In the genomic region with DNA sequence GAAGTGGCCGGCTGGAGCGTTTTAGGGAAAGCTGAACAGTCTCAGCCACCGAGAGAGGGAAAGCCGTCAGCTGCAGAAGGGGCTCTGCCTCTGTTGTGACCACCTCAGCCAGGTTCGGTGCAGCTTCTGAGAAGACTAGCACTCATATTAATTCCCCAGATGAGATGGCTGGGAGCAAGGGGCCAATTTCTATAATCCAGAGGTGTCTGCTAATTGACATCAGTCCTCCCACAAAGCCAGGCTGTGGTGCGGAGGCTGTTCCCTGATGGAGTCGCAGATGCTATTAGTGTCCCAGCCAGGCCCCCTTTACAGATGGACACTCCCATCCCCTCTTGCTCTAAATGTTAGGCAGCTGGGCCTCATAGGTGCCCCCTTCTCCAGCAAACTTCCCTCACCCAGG, we compare ENCODE assay signal across 22 cellular contexts.
DNase-seq lines count a peak whose midpoint lies in the region; ATAC-seq and TF ChIP-seq lines count a peak whose summit lies in the region.
"Had no signal": no experiment of that assay in that cellular context is flagged by ENCODE, and none has a peak within 500 bp of the region (broad histone marks: within the 10 kb centered on the region; RNA-seq: fewer than 3 reads in every experiment).

No MANE protein-coding gene starts in this region.

- H3K4me3 ChIP-seq in GM23338 (no peak overlapping the region), NT2/D1 (ENCODE audit: insufficient read length, low read depth) (no peak overlapping the region), iPS-20b (ENCODE audit: low read length) (no peak overlapping the region), aorta (ENCODE audit: low read length in 2 of 2) (no peak overlapping the region)
- H3K4me3 ChIP-seq: A549, MG63, SJCRH30 had no signal

- H3K27ac Mint-ChIP-seq in GM23338, result no peak overlapping the region
- H3K27ac Mint-ChIP-seq: CD4-positive, alpha-beta memory T cell had no signal

- peaks cover 16% of the 10 kb centered on the region for H3K36me3 Mint-ChIP-seq in GM23338 (ENCODE audit: low read depth)
- H3K36me3 Mint-ChIP-seq: CD4-positive, alpha-beta memory T cell had no signal

- H3K27ac ChIP-seq in GM23338 (ENCODE audit: low read depth) (no peak overlapping the region), iPS-20b (ENCODE audit: low read length) (no peak overlapping the region), aorta (ENCODE audit: low read depth in 1 of 2, low read length in 2 of 2) (no peak overlapping the region)
- H3K27ac ChIP-seq: A549, SJCRH30 had no signal

- no peak for TF ChIP-seq CTCF in GM23338 (conservative IDR thresholded peaks at IDR 0.05; ENCODE audit: low read depth in 2 of 2)

- H3K4me1 ChIP-seq in GM23338 (ENCODE audit: insufficient read depth), result peaks cover 31% of the 10 kb centered on the region
- H3K4me1 ChIP-seq in NT2/D1 (ENCODE audit: insufficient read depth, insufficient read length), result peaks cover 12% of the 10 kb centered on the region
- H3K4me1 ChIP-seq in iPS-20b (ENCODE audit: insufficient read depth, low read length), result peaks cover 22% of the 10 kb centered on the region
- no peaks in the 10 kb centered on the region for H3K4me1 ChIP-seq in aorta (ENCODE audit: control insufficient read depth in 1 of 2, insufficient read depth in 2 of 2, low read length in 2 of 2)
- H3K4me1 ChIP-seq: A549, SJCRH30 had no signal

- H3K27me3 Mint-ChIP-seq in GM23338 (ENCODE audit: insufficient read depth, low read depth, poor library complexity), result peaks cover 11% of the 10 kb centered on the region

- 0 out of 2 replicates have a peak, but pooled peaks cover 4% of the 10 kb centered on the region for H3K9me2 ChIP-seq in GM23338 (ENCODE audit: insufficient read depth)

- H3K36me3 ChIP-seq in GM23338 (ENCODE audit: insufficient read depth) (no peaks in the 10 kb centered on the region; the same call in 1 of the 2 replicates), NT2/D1 (ENCODE audit: insufficient read depth, insufficient read length, low read length) (no peaks in the 10 kb centered on the region), iPS-20b (ENCODE audit: insufficient read depth, low read depth, low read length) (no peaks in the 10 kb centered on the region), aorta (ENCODE audit: control insufficient read depth in 1 of 2, insufficient read depth in 2 of 2, low read length in 1 of 2) (no peaks in the 10 kb centered on the region)
- H3K36me3 ChIP-seq: MG63, SJCRH30 had no signal

- DNase-seq in GM23338 (ENCODE audit: low spot score) (peak; percentile 2), NT2/D1 (ENCODE audit: low read depth, low spot score) (no peak), aorta (peak; percentile 9 to 57), NK-92 (lab: John Stamatoyannopoulos, UW; ENCODE audit: unreplicated experiment) (no peak)
- DNase-seq: AML-193; C1 segment of cervical spinal cord; CD4-positive, alpha-beta memory T cell; COR-L47; DMS53; IMR-90; KG1; MG63; NCI-H2029; NCI-H446; NCI-H524 treated with DMSO at 0.1 percent for 48 hours; NCI-H774; SJCRH30 had no signal

- H4K20me1 ChIP-seq in GM23338 (replicated peaks; ENCODE audit: insufficient read depth), result no peaks in the 10 kb centered on the region

- H3K4me1 Mint-ChIP-seq in GM23338, result peaks cover 33% of the 10 kb centered on the region
- H3K4me1 Mint-ChIP-seq: CD4-positive, alpha-beta memory T cell had no signal

- peak overlapping the region; percentile 61 for H3K4me2 ChIP-seq in GM23338
- H3K4me2 ChIP-seq: A549 had no signal

- peaks cover 23% of the 10 kb centered on the region for H3K9me3 Mint-ChIP-seq in GM23338

- intact Hi-C loops in aorta (cut with DNase I), result no loop called here

- 0 out of 3 replicates have a peak overlapping the region, but pooled peaks have one; percentile 21 for H3K4me3 Mint-ChIP-seq in GM23338
- H3K4me3 Mint-ChIP-seq: CD4-positive, alpha-beta memory T cell had no signal

- H3K79me2 ChIP-seq in GM23338 (replicated peaks; ENCODE audit: insufficient read depth), result no peaks in the 10 kb centered on the region

- H3K9ac ChIP-seq in NT2/D1 (ENCODE audit: insufficient read length, low read depth) (peak overlapping the region; percentile 38), iPS-20b (ENCODE audit: low read depth, low read length) (peak overlapping the region; percentile 27; the same call in 1 of the 2 replicates)

- H3K27me3 ChIP-seq in GM23338 (ENCODE audit: insufficient read depth) (no peaks in the 10 kb centered on the region), NT2/D1 (ENCODE audit: insufficient read depth, insufficient read length) (no peaks in the 10 kb centered on the region), iPS-20b (ENCODE audit: insufficient read depth, low read length) (no peaks in the 10 kb centered on the region), aorta (ENCODE audit: control insufficient read depth in 1 of 2, insufficient read depth in 2 of 2, low read length in 1 of 2) (no peaks in the 10 kb centered on the region)
- H3K27me3 ChIP-seq: MG63, SJCRH30 had no signal

- H3F3A ChIP-seq in GM23338 (replicated peaks; ENCODE audit: low read depth), result no peaks in the 10 kb centered on the region

- ATAC-seq in GM23338 (no peak), aorta (ENCODE audit: low FRiP score) (no peak), GM18517 (IDR thresholded peaks at IDR 0.05; ENCODE audit: unreplicated experiment) (no peak), HG02884 (IDR thresholded peaks at IDR 0.05; ENCODE audit: unreplicated experiment) (no peak)
- ATAC-seq: A549, SK-N-SH treated with all-trans-retinoic acid at 6 μM for 48 hours had no signal

- H3K9me3 ChIP-seq in NT2/D1 (ENCODE audit: insufficient read depth, low read length) (peaks cover 12% of the 10 kb centered on the region; the same call in 1 of the 2 replicates), iPS-20b (ENCODE audit: insufficient read depth, low read depth, low read length) (peaks cover 6% of the 10 kb centered on the region), aorta (ENCODE audit: control insufficient read depth, low read length) (no peaks in the 10 kb centered on the region)
- H3K9me3 ChIP-seq: A549, MG63, SJCRH30 had no signal

- 85 to 89% methylated on average over 7 of the region's 7 CpGs for WGBS in aorta, 2 donors

- H2AFZ ChIP-seq in GM23338, result 0 out of 2 replicates have a peak overlapping the region, but pooled peaks have one; percentile 47

TF ChIP-seq in GM23338, 12 proteins besides CTCF, POLR2A, EP300 and RAD21 (continues in another document):
- TF ChIP-seq POLR2AphosphoS5 (IDR thresholded peaks at IDR 0.05; ENCODE audit: low read depth) (no peak), JUNB (IDR thresholded peaks at IDR 0.05; ENCODE audit: unreplicated experiment) (no peak), NANOG (IDR thresholded peaks at IDR 0.05; ENCODE audit: borderline replicate concordance) (no peak), CREB1 (CRISPR knock-in tag; IDR thresholded peaks at IDR 0.05; ENCODE audit: low read depth) (no peak), EZH2phosphoT487 (IDR thresholded peaks at IDR 0.05; ENCODE audit: unreplicated experiment) (no peak), STAT1 (IDR thresholded peaks at IDR 0.05; ENCODE audit: unreplicated experiment) (no peak), ZNF114 (CRISPR knock-in tag; IDR thresholded peaks at IDR 0.05) (no peak), EZH2 (IDR thresholded peaks at IDR 0.05; ENCODE audit: low read depth, unreplicated experiment) (no peak), ZNF331 (CRISPR knock-in tag; IDR thresholded peaks at IDR 0.05; ENCODE audit: low read depth) (no peak)
- TF ChIP-seq, protein P1, sequence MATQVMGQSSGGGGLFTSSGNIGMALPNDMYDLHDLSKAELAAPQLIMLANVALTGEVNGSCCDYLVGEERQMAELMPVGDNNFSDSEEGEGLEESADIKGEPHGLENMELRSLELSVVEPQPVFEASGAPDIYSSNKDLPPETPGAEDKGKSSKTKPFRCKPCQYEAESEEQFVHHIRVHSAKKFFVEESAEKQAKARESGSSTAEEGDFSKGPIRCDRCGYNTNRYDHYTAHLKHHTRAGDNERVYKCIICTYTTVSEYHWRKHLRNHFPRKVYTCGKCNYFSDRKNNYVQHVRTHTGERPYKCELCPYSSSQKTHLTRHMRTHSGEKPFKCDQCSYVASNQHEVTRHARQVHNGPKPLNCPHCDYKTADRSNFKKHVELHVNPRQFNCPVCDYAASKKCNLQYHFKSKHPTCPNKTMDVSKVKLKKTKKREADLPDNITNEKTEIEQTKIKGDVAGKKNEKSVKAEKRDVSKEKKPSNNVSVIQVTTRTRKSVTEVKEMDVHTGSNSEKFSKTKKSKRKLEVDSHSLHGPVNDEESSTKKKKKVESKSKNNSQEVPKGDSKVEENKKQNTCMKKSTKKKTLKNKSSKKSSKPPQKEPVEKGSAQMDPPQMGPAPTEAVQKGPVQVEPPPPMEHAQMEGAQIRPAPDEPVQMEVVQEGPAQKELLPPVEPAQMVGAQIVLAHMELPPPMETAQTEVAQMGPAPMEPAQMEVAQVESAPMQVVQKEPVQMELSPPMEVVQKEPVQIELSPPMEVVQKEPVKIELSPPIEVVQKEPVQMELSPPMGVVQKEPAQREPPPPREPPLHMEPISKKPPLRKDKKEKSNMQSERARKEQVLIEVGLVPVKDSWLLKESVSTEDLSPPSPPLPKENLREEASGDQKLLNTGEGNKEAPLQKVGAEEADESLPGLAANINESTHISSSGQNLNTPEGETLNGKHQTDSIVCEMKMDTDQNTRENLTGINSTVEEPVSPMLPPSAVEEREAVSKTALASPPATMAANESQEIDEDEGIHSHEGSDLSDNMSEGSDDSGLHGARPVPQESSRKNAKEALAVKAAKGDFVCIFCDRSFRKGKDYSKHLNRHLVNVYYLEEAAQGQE (IDR thresholded peaks at IDR 0.05; ENCODE audit: unreplicated experiment), result no peak
- TF ChIP-seq, protein P2, sequence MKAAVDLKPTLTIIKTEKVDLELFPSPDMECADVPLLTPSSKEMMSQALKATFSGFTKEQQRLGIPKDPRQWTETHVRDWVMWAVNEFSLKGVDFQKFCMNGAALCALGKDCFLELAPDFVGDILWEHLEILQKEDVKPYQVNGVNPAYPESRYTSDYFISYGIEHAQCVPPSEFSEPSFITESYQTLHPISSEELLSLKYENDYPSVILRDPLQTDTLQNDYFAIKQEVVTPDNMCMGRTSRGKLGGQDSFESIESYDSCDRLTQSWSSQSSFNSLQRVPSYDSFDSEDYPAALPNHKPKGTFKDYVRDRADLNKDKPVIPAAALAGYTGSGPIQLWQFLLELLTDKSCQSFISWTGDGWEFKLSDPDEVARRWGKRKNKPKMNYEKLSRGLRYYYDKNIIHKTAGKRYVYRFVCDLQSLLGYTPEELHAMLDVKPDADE (IDR thresholded peaks at IDR 0.05), result no peak

Comparison
In these comparisons a context has a peak if more than half of its experiments do, and no peak if none do; other contexts are left out.
1. DNase-seq: peak in GM23338 (single experiment) and aorta (2 of 2); none in NT2/D1 (single experiment) and NK-92 (single experiment).